19 cellular contexts compared by ENCODE assay signal in the genomic region with DNA sequence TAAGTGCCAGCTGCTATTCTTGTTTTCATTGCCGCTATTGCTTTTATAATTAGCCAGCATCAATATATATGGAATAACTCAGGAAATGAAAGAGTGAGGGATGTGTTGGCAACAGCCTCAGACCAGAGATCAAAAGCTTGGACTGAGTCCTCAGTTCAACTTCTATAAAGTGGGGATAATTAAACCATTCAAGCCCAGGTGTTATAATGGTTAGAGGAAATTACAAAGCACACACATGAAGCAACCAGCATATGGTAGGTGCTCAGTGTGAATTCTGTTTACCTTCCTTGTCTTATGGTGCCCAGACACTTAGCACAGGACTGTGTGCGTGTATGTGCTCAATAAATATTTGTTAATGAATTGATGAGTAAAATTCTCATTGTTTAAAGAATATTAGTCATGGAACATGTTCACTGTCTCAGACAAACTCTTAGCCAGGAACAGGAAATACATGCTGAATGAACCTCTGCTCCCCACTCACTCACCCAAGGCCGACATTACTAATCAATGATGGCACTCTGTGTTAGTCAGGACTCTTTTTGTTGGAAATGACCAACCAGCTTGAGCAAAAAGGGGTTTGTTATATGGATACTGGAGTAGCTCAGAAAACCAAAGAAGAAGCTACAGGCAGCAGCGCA. TPM values are rescaled to one million over a fixed set of nuclear protein-coding genes. Genes with fewer than 3 reads are reported as not detected.
DNase-seq lines count a peak whose midpoint lies in the region; ATAC-seq and TF ChIP-seq lines count a peak whose summit lies in the region.
"Had no signal": no experiment of that assay in that cellular context is flagged by ENCODE, and none has a peak within 500 bp of the region (broad histone marks: within the 10 kb centered on the region; RNA-seq: fewer than 3 reads in every experiment).

No MANE protein-coding gene starts in this region.

- no peak overlapping the region; the same call in 1 of the 2 replicates for H3K4me3 Mint-ChIP-seq in HFFc6
- H3K4me3 Mint-ChIP-seq: activated CD8-positive, alpha-beta T cell treated with anti-CD3 and anti-CD28 coated beads, Interleukin-2, amount 10 ng/mL, durations not matched to agents 7 days and 5 days; activated T-cell treated with anti-CD3 and anti-CD28 coated beads, Interleukin-2, amount 50 U/mL, for 4 hours; CD8-positive, alpha-beta memory T cell; central memory CD8-positive, alpha-beta T cell had no signal

- DNase-seq in HFFc6 (peak; percentile 22), NCI-H2081 (lab: John Stamatoyannopoulos, UW) (peak; percentile 74 to 97), dermis blood vessel endothelial cell (peak; percentile 86), kidney tubule cell (ENCODE audit: low spot score) (peak; percentile 72), OCI-M2 (lab: John Stamatoyannopoulos, UW; ENCODE audit: unreplicated experiment) (no peak)
- DNase-seq in activated T-cell treated with anti-CD3 and anti-CD28 coated beads, Interleukin-2, amount 50 U/mL, for 1 hour: no peak
- DNase-seq: activated CD8-positive, alpha-beta T cell treated with anti-CD3 and anti-CD28 coated beads, Interleukin-2, amount 10 ng/mL, durations not matched to agents 7 days and 5 days; activated naive CD4-positive, alpha-beta T cell treated with Interleukin-2 at 50 U/mL for 16 hours; activated T-cell treated with anti-CD3 and anti-CD28 coated beads, Interleukin-2, amount 50 U/mL, for 4 hours; CD8-positive, alpha-beta memory T cell; DMS79 treated with DMSO at 0.1 percent for 48 hours; head of caudate nucleus; NCI-H1694; NCI-H2227 treated with DMSO at 0.1 percent for 48 hours; stimulated activated CD4-positive, alpha-beta T cell treated with anti-CD3 and anti-CD28 coated beads, Interleukin-12 subunit alpha, Interleukin-12 subunit beta, amount 100 ng/mL, for 4 hours; upper lobe of left lung had no signal

- no peak for ATAC-seq in HG03565 (IDR thresholded peaks at IDR 0.05; ENCODE audit: unreplicated experiment)

- no peak overlapping the region; the same call in 1 of the 2 replicates for H3K27ac Mint-ChIP-seq in HFFc6
- H3K27ac Mint-ChIP-seq: activated CD8-positive, alpha-beta T cell treated with anti-CD3 and anti-CD28 coated beads, Interleukin-2, amount 10 ng/mL, durations not matched to agents 7 days and 5 days; CD8-positive, alpha-beta memory T cell had no signal

- H3K27me3 Mint-ChIP-seq in HFFc6 (ENCODE audit: insufficient read depth): peaks cover 11% of the 10 kb centered on the region

- no peak for TF ChIP-seq CTCF in HFFc6 (IDR thresholded peaks at IDR 0.05)

- H3K4me1 Mint-ChIP-seq in HFFc6 (ENCODE audit: low read depth): peaks cover 13% of the 10 kb centered on the region
- H3K4me1 Mint-ChIP-seq: CD8-positive, alpha-beta memory T cell; central memory CD8-positive, alpha-beta T cell had no signal

- H3K9me3 Mint-ChIP-seq in HFFc6: no peaks in the 10 kb centered on the region
- H3K9me3 Mint-ChIP-seq: activated T-cell treated with anti-CD3 and anti-CD28 coated beads, Interleukin-2, amount 50 U/mL, for 4 hours; CD8-positive, alpha-beta memory T cell; central memory CD8-positive, alpha-beta T cell had no signal

- no peaks in the 10 kb centered on the region for H3K36me3 Mint-ChIP-seq in HFFc6 (ENCODE audit: low read depth)
- H3K36me3 Mint-ChIP-seq: CD8-positive, alpha-beta memory T cell had no signal

RNA-seq across cellular contexts. Expression of a gene that starts 16.7 kb away (rescaled TPM):
- total RNA-seq in HFFc6 (2021; fragmentation: NEBNext Ultra II Directional; extraction: Animal tissue kit (Norgen Biotek cat#: 25700)): 10 to 100 TPM in 5 of 6 experiments, 1 to 10 TPM in 1; 8.7 to 13.4 (median 10.5) TPM
- total RNA-seq in dermis blood vessel endothelial cell: 8.3 and 9.2 TPM in 2 replicates

RNA-seq across cellular contexts. Expression of a gene that starts 40.1 kb away (rescaled TPM):
- not detected for total RNA-seq in HFFc6 (2021; fragmentation: NEBNext Ultra II Directional; extraction: Animal tissue kit (Norgen Biotek cat#: 25700))
- not detected in 2 replicates for total RNA-seq in dermis blood vessel endothelial cell
- total RNA-seq: renal cortical epithelial cell had no signal

Comparison
In these comparisons a context has a peak if more than half of its experiments do, and no peak if none do; other contexts are left out.
1. DNase-seq: peak in HFFc6 (single experiment), NCI-H2081 (2 of 2), dermis blood vessel endothelial cell (single experiment) and kidney tubule cell (single experiment); none in activated T-cell treated with anti-CD3 and anti-CD28 coated beads, Interleukin-2, amount 50 U/mL, for 1 hour (single experiment) and OCI-M2 (single experiment).